Comparison of ENCODE assay signal across 9 cellular contexts in the genomic region with DNA sequence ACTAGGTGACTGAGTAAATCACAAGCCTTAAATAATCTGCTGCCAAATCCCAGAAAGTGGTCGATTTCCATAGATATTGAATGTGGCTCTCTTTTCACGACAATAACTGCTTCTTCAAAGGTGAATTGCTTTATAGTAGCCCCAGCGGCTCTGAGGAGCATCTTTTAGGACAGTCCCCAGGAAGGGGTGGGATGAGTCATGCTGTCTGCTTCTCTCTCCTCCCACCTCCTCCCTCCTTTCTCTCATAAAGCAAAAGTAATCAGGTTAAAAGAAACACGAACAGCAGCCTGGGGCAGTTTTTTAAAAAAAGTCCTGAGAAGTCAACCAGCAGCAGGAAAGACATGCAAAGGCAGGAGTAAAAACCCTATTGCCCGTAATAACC. TPM values are rescaled to one million over a fixed set of nuclear protein-coding genes. Genes with fewer than 3 reads are reported as not detected.
DNase-seq lines count a peak whose midpoint lies in the region; ATAC-seq, FAIRE-seq and TF ChIP-seq lines count a peak whose summit lies in the region.
"Had no signal": no experiment of that assay in that cellular context is flagged by ENCODE, and none has a peak within 500 bp of the region (broad histone marks: within the 10 kb centered on the region; RNA-seq: fewer than 3 reads in every experiment).

No MANE protein-coding gene starts in this region.

- no peaks in the 10 kb centered on the region for H3K9me1 ChIP-seq in K562 (ENCODE audit: control insufficient read depth, insufficient read depth, low read length)

- BruUV-seq in K562 (replicated peaks; lab: Mats Ljungman, UMichigan), result TSS peak; percentile 54

- H3K27ac ChIP-seq in right atrium auricular region (peak overlapping the region; percentile 31 to 83), K562 (ENCODE audit: extremely low read depth, low read depth, low read length) (no peak overlapping the region), tibial artery (peak overlapping the region; percentile 73 to 86)
- peak overlapping the region; percentile 93 for H3K27ac ChIP-seq in naive thymus-derived CD4-positive, alpha-beta T cell (ENCODE audit: low read depth, low read length)

- H3K4me1 ChIP-seq in right atrium auricular region (peaks cover 0 to 32% of the 10 kb centered on the region in 2 donors), K562 (replicated peaks in 1 of 2; ENCODE audit: control insufficient read depth in 2 of 2, insufficient read depth in 2 of 2, low read length in 2 of 2) (peaks cover 33 to 39% of the 10 kb centered on the region in 2 experiments), tibial artery (peaks cover 0 to 33% (median 20%) of the 10 kb centered on the region in 4 donors)
- H3K4me1 ChIP-seq in naive thymus-derived CD4-positive, alpha-beta T cell (ENCODE audit: control insufficient read depth in 2 of 2, insufficient read depth in 2 of 2, low read length in 2 of 2), result peaks cover 22 to 23% of the 10 kb centered on the region in 2 donors

- intact Hi-C loops in Right ventricle myocardium inferior (cut with DNase I), result no loop called here
- intact Hi-C loops in K562 (cut with micrococcal nuclease), result loop anchor here (2.0 to 5.0 kb wide), 2 partner anchors 27 to 58 kb away; no protein-coding TSS in a partner anchor
- intact Hi-C loops in naive thymus-derived CD4-positive, alpha-beta T cell (cut with micrococcal nuclease), result loop anchor here (1.0 to 10.0 kb wide), 11 partner anchors 17 to 913 kb away; partner anchors contain the start of genes COX4I1 (in 1 of the 2), DNAAF1 (in 1 of the 2), EMC8 (in 1 of the 2) and HSDL1 (in 1 of the 2)
- intact Hi-C loops in tibial artery (cut with DNase I; ENCODE audit: low total_unique reads), result loop anchor here (5.0 kb wide), 1 partner anchor 732 kb away; no protein-coding TSS in a partner anchor

- TF ChIP-seq POLR2A in K562 (conservative IDR thresholded peaks at IDR 0.05), result no peak

- H3K9me3 ChIP-seq in right atrium auricular region (no peaks in the 10 kb centered on the region), K562 (replicated peaks; ENCODE audit: control insufficient read depth, insufficient read depth, low read depth, low read length) (no peaks in the 10 kb centered on the region), tibial artery (no peaks in the 10 kb centered on the region)
- H3K9me3 ChIP-seq in naive thymus-derived CD4-positive, alpha-beta T cell (ENCODE audit: control insufficient read depth in 2 of 3, low read length in 3 of 3), result no peaks in the 10 kb centered on the region

- no peaks in the 10 kb centered on the region for H3K9me3 Mint-ChIP-seq in T-helper 1 cell treated with Interleukin-12 subunit alpha and Interleukin-12 subunit beta and Interleukin-4 antibody, amounts not matched to agents 30 μg/mL and 1 μg/mL, for 36 hours
- H3K9me3 Mint-ChIP-seq in naive thymus-derived CD4-positive, alpha-beta T cell, result peaks cover 0 to 5% (median 0%) of the 10 kb centered on the region in 11 donors

- H3K36me3 ChIP-seq in right atrium auricular region (peaks cover 6% of the 10 kb centered on the region), K562 (ENCODE audit: control insufficient read depth, insufficient read depth, low read length) (no peaks in the 10 kb centered on the region; the same call in 2 of the 3 replicates), tibial artery (peaks cover 0 to 4% (median 0%) of the 10 kb centered on the region in 3 donors)
- peaks cover 0 to 9% (median 0%) of the 10 kb centered on the region in 3 experiments for H3K36me3 ChIP-seq in naive thymus-derived CD4-positive, alpha-beta T cell (ENCODE audit: control insufficient read depth in 2 of 3, insufficient read depth in 3 of 3, low read length in 3 of 3)

- no peaks in the 10 kb centered on the region for H3K27me3 Mint-ChIP-seq in T-helper 1 cell treated with Interleukin-12 subunit alpha and Interleukin-12 subunit beta and Interleukin-4 antibody, amounts not matched to agents 30 μg/mL and 1 μg/mL, for 36 hours (ENCODE audit: low read depth)
- H3K27me3 Mint-ChIP-seq in naive thymus-derived CD4-positive, alpha-beta T cell, result no peaks in the 10 kb centered on the region

- peak overlapping the region; percentile 95 for H3K27ac Mint-ChIP-seq in T-helper 1 cell treated with Interleukin-12 subunit alpha and Interleukin-12 subunit beta and Interleukin-4 antibody, amounts not matched to agents 30 μg/mL and 1 μg/mL, for 36 hours
- peak overlapping the region; percentile 72 to 95 (median 89) for H3K27ac Mint-ChIP-seq in naive thymus-derived CD4-positive, alpha-beta T cell

- peak; percentile 81 for FAIRE-seq in K562 (lab: Jason Lieb, UNC)
- FAIRE-seq: G401.6 had no signal

- peaks cover 33% of the 10 kb centered on the region for H3K4me1 Mint-ChIP-seq in T-helper 1 cell treated with Interleukin-12 subunit alpha and Interleukin-12 subunit beta and Interleukin-4 antibody, amounts not matched to agents 30 μg/mL and 1 μg/mL, for 36 hours (ENCODE audit: low read depth)
- peaks cover 26 to 40% (median 33%) of the 10 kb centered on the region in 7 donors for H3K4me1 Mint-ChIP-seq in naive thymus-derived CD4-positive, alpha-beta T cell

- CTCF ChIA-PET in K562 (lab: Yijun Ruan, JAX; ENCODE audit: low intra/inter-chr PET ratio), result no interaction called here
- CTCF ChIA-PET in naive thymus-derived CD4-positive, alpha-beta T cell (lab: Charles Lee), result no interaction called here

- H4K20me1 ChIP-seq in K562 (replicated peaks; ENCODE audit: control insufficient read depth, insufficient read depth, low read length), result no peaks in the 10 kb centered on the region

- no peaks in the 10 kb centered on the region for H3K27me3 ChIP-seq in right atrium auricular region
- H3K27me3 ChIP-seq in K562 (ENCODE audit: control insufficient read depth in 2 of 2, insufficient read depth in 2 of 2, low read length in 2 of 2), result no peaks in the 10 kb centered on the region
- no peaks in the 10 kb centered on the region for H3K27me3 ChIP-seq in naive thymus-derived CD4-positive, alpha-beta T cell (ENCODE audit: control insufficient read depth in 2 of 2, insufficient read depth in 2 of 2, low read length in 2 of 2)
- no peaks in the 10 kb centered on the region for H3K27me3 ChIP-seq in tibial artery

- no peak for TF ChIP-seq EP300 in K562 (IDR thresholded peaks at IDR 0.05; ENCODE audit: low read length)

- peaks cover 4% of the 10 kb centered on the region; the same call in 2 of the 3 replicates for H3K79me2 ChIP-seq in K562 (ENCODE audit: control insufficient read depth, insufficient read depth, low read length)

- no peak overlapping the region for H3K9ac ChIP-seq in K562 (ENCODE audit: insufficient read depth in 1 of 2, low read depth in 2 of 2, low read length in 2 of 2)

- H3K4me2 ChIP-seq in K562 (ENCODE audit: insufficient read depth, low read length), result no peak overlapping the region

- POLR2A ChIA-PET in K562 (lab: Yijun Ruan, JAX), result interaction anchor here (1.2 kb wide), 1 partner anchor 11 kb away, joined by 3 read pairs; no protein-coding TSS in a partner anchor
- POLR2A ChIA-PET in naive thymus-derived CD4-positive, alpha-beta T cell (lab: Charles Lee), result interaction anchor here (0.8 to 0.9 kb wide), 2 partner anchors 19 to 57 kb away, joined by 3 to 6 read pairs; no protein-coding TSS in a partner anchor

- H2AFZ ChIP-seq in K562 (ENCODE audit: low read depth, low read length), result no peak overlapping the region

- in situ Hi-C loops in K562 (cut with MboI), result no loop called here

- peak overlapping the region; percentile 91 for H3K4me3 Mint-ChIP-seq in T-helper 1 cell treated with Interleukin-12 subunit alpha and Interleukin-12 subunit beta and Interleukin-4 antibody, amounts not matched to agents 30 μg/mL and 1 μg/mL, for 36 hours
- peak overlapping the region; percentile 88 to 94 (median 92) for H3K4me3 Mint-ChIP-seq in naive thymus-derived CD4-positive, alpha-beta T cell

- DNase-seq in right atrium auricular region (ENCODE audit: low spot score) (no peak), Right ventricle myocardium inferior (ENCODE audit: missing footprints) (no peak), K562 (ENCODE audit: extremely low read depth in 1 of 4, low spot score in 3 of 4) (peak; percentile 73 to 80 (median 76)), tibial artery (no peak)
- peak in 5 of 9 donors; percentile 4 to 70 (median 21) for DNase-seq in naive thymus-derived CD4-positive, alpha-beta T cell

- TF ChIP-seq CTCF in right atrium auricular region (IDR thresholded peaks at IDR 0.05) (no peak), K562 (IDR thresholded peaks at IDR 0.05 in 2 of 3, conservative IDR thresholded peaks at IDR 0.05 in 1 of 3; ENCODE audit: insufficient read depth in 2 of 3, low read depth in 1 of 3, low read length in 3 of 3) (no peak), tibial artery (IDR thresholded peaks at IDR 0.05) (no peak)

- ATAC-seq in Right ventricle myocardium inferior (no peak), K562 (peak; percentile 69), GM21390 (IDR thresholded peaks at IDR 0.05; ENCODE audit: unreplicated experiment) (no peak), HG02981 (IDR thresholded peaks at IDR 0.05; ENCODE audit: unreplicated experiment) (no peak)
- peak; percentile 46 for ATAC-seq in naive thymus-derived CD4-positive, alpha-beta T cell

- TF ChIP-seq RAD21 in K562 (CRISPR knock-in tag; conservative IDR thresholded peaks at IDR 0.05 in 1 of 2, IDR thresholded peaks at IDR 0.05 in 1 of 2), result no peak

- no peaks in the 10 kb centered on the region for H3K36me3 Mint-ChIP-seq in T-helper 1 cell treated with Interleukin-12 subunit alpha and Interleukin-12 subunit beta and Interleukin-4 antibody, amounts not matched to agents 30 μg/mL and 1 μg/mL, for 36 hours (ENCODE audit: low read depth)
- H3K36me3 Mint-ChIP-seq in naive thymus-derived CD4-positive, alpha-beta T cell, result peaks cover 0 to 9% (median 4%) of the 10 kb centered on the region in 5 donors

- 13% methylated on average over 5 of the region's 5 CpGs for WGBS in K562 (ENCODE audit: insufficient coverage, low coverage, missing lambda C conversion rate)

- H3K4me3 ChIP-seq in right atrium auricular region (no peak overlapping the region), K562 (no peak overlapping the region), tibial artery (peak overlapping the region; percentile 64 to 79)
- peak overlapping the region; percentile 85 for H3K4me3 ChIP-seq in naive thymus-derived CD4-positive, alpha-beta T cell (ENCODE audit: low read length)

RNA-seq across cellular contexts. Expression of gene KIAA0513, which starts 1.8 kb away (rescaled TPM):
- total RNA-seq in right atrium auricular region, result 10 to 100 TPM; 12.6 to 14.1 TPM
- total RNA-seq in Right ventricle myocardium inferior, result 7.4 TPM
- total RNA-seq in K562 (2011; cell fraction: chromatin; rRNA removed; ENCODE audit: low replicate concordance), result 51.3 and 93.2 TPM in 2 replicates
- total RNA-seq in K562 (2011; cell fraction: nucleolus; rRNA removed), result 39.2 and 39.4 TPM in 2 replicates
- 29.0 and 33.3 TPM in 2 replicates for total RNA-seq in K562 (2011; cell fraction: nucleoplasm; rRNA removed)
- total RNA-seq in K562 (2014; rRNA removed), result 11.0 and 11.2 TPM in 2 replicates
- total RNA-seq in K562 (2014; rRNA removed; fragmentation: Illumina TruSeq; extraction: Trizol), result 6.1 and 10.3 TPM in 2 replicates
- 9.3 and 9.7 TPM in 2 replicates for total RNA-seq in K562 (2015; rRNA removed; fragmentation: Illumina TruSeq; extraction: Trizol)
- 13.7 and 14.7 TPM in 2 replicates for total RNA-seq in K562 (2021)
- polyA plus RNA-seq in K562 (2011; rRNA removed), result 6.9 and 8.6 TPM in 2 replicates
- polyA plus RNA-seq in K562 (2011; cell fraction: cytosol; rRNA removed), result 4.0 and 9.6 TPM in 2 replicates
- 6.8 and 12.9 TPM in 2 replicates for polyA plus RNA-seq in K562 (2011; cell fraction: nucleus; rRNA removed)
- 10.5 and 13.3 TPM in 2 replicates for polyA plus RNA-seq in K562 (2012)
- polyA plus RNA-seq in K562 (2014; fragmentation: Illumina TruSeq; extraction: Trizol), result 10.1 and 12.6 TPM in 2 replicates
- under 1 TPM; 0.18 to 0.36 TPM for polyA plus RNA-seq in K562 (2014; fragmentation: Nextera tagmentation; extraction: Ambion mirVana)
- 9.8 and 10.2 TPM in 2 replicates for polyA plus RNA-seq in K562 (2014; rRNA removed)
- 7.7 and 17.3 TPM in 2 replicates for polyA minus RNA-seq in K562 (2011; rRNA and poly(A)+ RNA removed)
- 5.1 and 6.4 TPM in 2 replicates for polyA minus RNA-seq in K562 (2011; cell fraction: cytosol; rRNA and poly(A)+ RNA removed)
- 9.6 and 11.7 TPM in 2 replicates for polyA minus RNA-seq in K562 (2011; cell fraction: nucleus; rRNA and poly(A)+ RNA removed)
- total RNA-seq in naive thymus-derived CD4-positive, alpha-beta T cell, result 10 to 100 TPM in 4 of 5 experiments, 1 to 10 TPM in 1; 9.5 to 28.9 (median 15.1) TPM
- 1 to 10 TPM; 6.9 to 7.9 TPM for polyA plus RNA-seq in naive thymus-derived CD4-positive, alpha-beta T cell

RNA-seq across cellular contexts. Expression of gene ZDHHC7, which starts 18.1 kb away (rescaled TPM):
- total RNA-seq in right atrium auricular region (10 to 100 TPM; 36.0 to 48.7 TPM), Right ventricle myocardium inferior (41.4 TPM), K562 (2014; rRNA removed) (37.4 and 42.5 TPM in 2 replicates), K562 (2014; rRNA removed; fragmentation: Illumina TruSeq; extraction: Trizol) (37.2 and 38.1 TPM in 2 replicates), K562 (2015; rRNA removed; fragmentation: Illumina TruSeq; extraction: Trizol) (44.5 and 44.6 TPM in 2 replicates), K562 (2021) (45.7 and 47.0 TPM in 2 replicates)
- 116 and 182 TPM in 2 replicates for total RNA-seq in K562 (2011; cell fraction: chromatin; rRNA removed; ENCODE audit: low replicate concordance)
- total RNA-seq in K562 (2011; cell fraction: nucleolus; rRNA removed), result 70.2 and 72.6 TPM in 2 replicates
- total RNA-seq in K562 (2011; cell fraction: nucleoplasm; rRNA removed), result 82.7 and 89.1 TPM in 2 replicates
- polyA plus RNA-seq in K562 (2011; rRNA removed) (36.5 and 42.5 TPM in 2 replicates), K562 (2014; fragmentation: Illumina TruSeq; extraction: Trizol) (48.2 and 49.7 TPM in 2 replicates), K562 (2014; fragmentation: Nextera tagmentation; extraction: Ambion mirVana) (1 to 10 TPM; 1.7 to 1.8 TPM), K562 (2014; rRNA removed) (31.3 and 39.8 TPM in 2 replicates)
- 43.9 and 59.7 TPM in 2 replicates for polyA plus RNA-seq in K562 (2011; cell fraction: cytosol; rRNA removed)
- 78.8 and 96.8 TPM in 2 replicates for polyA plus RNA-seq in K562 (2011; cell fraction: nucleus; rRNA removed)
- polyA plus RNA-seq in K562 (2012), result 37.6 and 39.5 TPM in 2 replicates
- 22.4 and 22.5 TPM in 2 replicates for polyA minus RNA-seq in K562 (2011; rRNA and poly(A)+ RNA removed)
- 14.8 and 19.9 TPM in 2 replicates for polyA minus RNA-seq in K562 (2011; cell fraction: cytosol; rRNA and poly(A)+ RNA removed)
- polyA minus RNA-seq in K562 (2011; cell fraction: nucleus; rRNA and poly(A)+ RNA removed), result 17.2 and 23.5 TPM in 2 replicates
- total RNA-seq in naive thymus-derived CD4-positive, alpha-beta T cell, result 10 to 100 TPM; 31.7 to 62.2 (median 33.4) TPM
- 10 to 100 TPM; 33.2 to 47.7 TPM for polyA plus RNA-seq in naive thymus-derived CD4-positive, alpha-beta T cell

Comparison
In these comparisons a context has a peak if more than half of its experiments do, and no peak if none do; other contexts are left out.
1. DNase-seq: peak in K562 (4 of 4) and naive thymus-derived CD4-positive, alpha-beta T cell (5 of 9); none in right atrium auricular region (single experiment), Right ventricle myocardium inferior (single experiment) and tibial artery (0 of 2).
2. H3K4me3 ChIP-seq: peak in naive thymus-derived CD4-positive, alpha-beta T cell (single experiment) and tibial artery (2 of 2); none in right atrium auricular region (0 of 2) and K562 (single experiment).
3. ATAC-seq: peak in K562 (single experiment) and naive thymus-derived CD4-positive, alpha-beta T cell (single experiment); none in Right ventricle myocardium inferior (single experiment), GM21390 (single experiment) and HG02981 (single experiment).